Comparison of ENCODE assay signal across 8 cellular contexts in the genomic region with DNA sequence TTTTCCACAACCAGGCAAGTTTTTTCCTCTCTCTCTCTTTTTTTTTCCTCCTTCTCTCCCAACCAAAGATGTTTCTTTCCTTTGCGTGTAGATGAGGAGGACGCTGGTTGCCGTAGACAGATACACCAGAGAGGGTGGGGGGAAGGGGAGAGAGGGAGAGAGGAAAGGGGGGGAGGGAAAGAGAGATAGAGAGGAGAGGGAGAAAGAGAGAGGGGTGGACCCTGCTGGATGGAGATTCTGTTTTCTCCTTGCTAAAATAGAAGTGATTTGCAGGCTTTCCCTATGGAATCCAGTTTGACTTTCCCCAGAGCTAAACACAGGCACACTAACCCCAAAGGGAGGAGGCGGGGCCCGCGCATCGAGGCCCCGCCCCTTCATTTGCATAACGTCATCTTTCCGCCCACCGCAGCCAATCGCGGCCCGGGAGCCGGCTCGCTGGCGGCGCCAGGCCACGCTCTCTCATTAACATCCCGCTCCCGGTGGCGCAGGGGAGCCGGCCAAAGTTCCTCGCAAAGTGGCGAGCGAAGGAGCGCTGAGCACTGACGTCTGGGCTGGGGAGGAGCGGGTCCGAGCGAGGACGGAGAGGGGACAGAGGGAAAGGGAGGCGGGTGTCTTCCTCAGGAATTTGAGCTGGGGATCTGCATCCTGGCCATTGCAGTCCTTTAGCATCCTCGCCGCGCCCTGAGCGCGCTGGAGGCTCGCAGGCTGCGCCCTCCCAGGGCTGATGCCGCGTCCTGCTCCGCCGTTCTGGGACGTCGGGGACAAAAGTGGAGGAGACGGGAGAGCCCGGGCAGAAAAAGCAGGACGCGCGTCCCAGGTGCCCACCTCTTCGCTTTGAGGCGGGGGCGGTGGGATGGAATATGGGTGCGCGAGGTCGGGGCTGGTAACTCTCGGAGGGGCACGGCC. TPM values are rescaled to one million over a fixed set of nuclear protein-coding genes. Genes with fewer than 3 reads are reported as not detected.
A peak's percentile ranks its signal among the peaks of the same experiment; 100 is the strongest.
DNase-seq lines count a peak whose midpoint lies in the region; ATAC-seq, FAIRE-seq and TF ChIP-seq lines count a peak whose summit lies in the region.

No MANE protein-coding gene starts in this region.

- peak overlapping the region; percentile 88 for H3K4me2 ChIP-seq in endothelial cell of umbilical vein (ENCODE audit: insufficient read depth, low read length)

- H3K4me3 ChIP-seq in AG09309 (ENCODE audit: control insufficient read depth, low read depth, low read length) (peak overlapping the region; percentile 52), endothelial cell of umbilical vein (replicated peaks in 1 of 3; ENCODE audit: insufficient read depth in 1 of 3, low read depth in 1 of 3, low read length in 3 of 3) (peak overlapping the region; percentile 26 to 67 (median 38)), mononuclear cell (ENCODE audit: low read length) (peak overlapping the region; percentile 53)

- no peaks in the 10 kb centered on the region for H3K79me2 ChIP-seq in endothelial cell of umbilical vein (ENCODE audit: control insufficient read depth, insufficient read depth, low read length)

- ATAC-seq in GM19043 (IDR thresholded peaks at IDR 0.05; ENCODE audit: low read depth, unreplicated experiment) (peak; percentile 41), HG03280 (IDR thresholded peaks at IDR 0.05; ENCODE audit: unreplicated experiment) (peak; percentile 58)

- TF ChIP-seq POLR2A in endothelial cell of umbilical vein (IDR thresholded peaks at IDR 0.05; ENCODE audit: low read depth, low read length) = no peak

- no TSS peak for BruUV-seq in endothelial cell of umbilical vein (replicated peaks; lab: Mats Ljungman, UMichigan)

- H3K4me1 ChIP-seq in endothelial cell of umbilical vein (ENCODE audit: control insufficient read depth, extremely low read depth, insufficient read depth, low read length) (peaks cover 12% of the 10 kb centered on the region), mononuclear cell (ENCODE audit: insufficient read depth, low read length) (peaks cover 53% of the 10 kb centered on the region)

- H4K20me1 ChIP-seq in endothelial cell of umbilical vein (replicated peaks; ENCODE audit: control insufficient read depth, extremely low read depth, insufficient read depth, low read length) = no peaks in the 10 kb centered on the region

- no peak for TF ChIP-seq CTCF in AG09309 (IDR thresholded peaks at IDR 0.05; ENCODE audit: control insufficient read depth, insufficient read depth, low read depth, low read length, missing control alignments)
- TF ChIP-seq CTCF in endothelial cell of umbilical vein (IDR thresholded peaks at IDR 0.05; ENCODE audit: extremely low read depth in 1 of 2, insufficient read depth in 1 of 2, low read depth in 1 of 2, low read length in 2 of 2) = no peak

- dilution Hi-C loops in endothelial cell of umbilical vein (cut with MboI; ENCODE audit: extremely low pct_ligation_motif_present, low sequenced_read_pairs) = no loop called here

- intact Hi-C loops in endothelial cell of umbilical vein (cut with micrococcal nuclease) = loop anchor here (1.0 to 5.0 kb wide), 6 partner anchors 88 to 1241 kb away; partner anchors contain the start of gene CLINT1

- peak overlapping the region; percentile 94 for H2AFZ ChIP-seq in endothelial cell of umbilical vein (ENCODE audit: low read depth, low read length)

- H3K9me3 ChIP-seq in endothelial cell of umbilical vein (replicated peaks; ENCODE audit: control insufficient read depth, insufficient read depth, low read length) = no peaks in the 10 kb centered on the region
- H3K9me3 ChIP-seq in mononuclear cell (ENCODE audit: low read depth, low read length) = no peaks in the 10 kb centered on the region

- H3K27me3 ChIP-seq in endothelial cell of umbilical vein (ENCODE audit: control insufficient read depth in 2 of 2, insufficient read depth in 2 of 2, low read length in 2 of 2) (peaks cover 66 to 70% of the 10 kb centered on the region in 2 experiments), mononuclear cell (ENCODE audit: insufficient read depth, low read length) (peaks cover 78% of the 10 kb centered on the region)

- H3K9me1 ChIP-seq in endothelial cell of umbilical vein (replicated peaks; ENCODE audit: control insufficient read depth, extremely low read depth, insufficient read depth, low read length) = no peaks in the 10 kb centered on the region

- FAIRE-seq in endothelial cell of umbilical vein (lab: Jason Lieb, UNC) = peak; percentile 96

- CTCF ChIA-PET in endothelial cell of umbilical vein (lab: Charles Lee) = interaction anchor here (0.6 to 1.3 kb wide), 5 partner anchors 32 to 1025 kb away, joined by 3 to 9 read pairs (median 4); no protein-coding TSS in a partner anchor

- no peak overlapping the region for H3K9ac ChIP-seq in endothelial cell of umbilical vein (replicated peaks; ENCODE audit: extremely low read depth, insufficient read depth, low read length)

- no peak overlapping the region for H3K27ac ChIP-seq in endothelial cell of umbilical vein (ENCODE audit: insufficient read depth, low read depth, low read length)

- POLR2A ChIA-PET in endothelial cell of umbilical vein (lab: Charles Lee) = no interaction called here

- H3K36me3 ChIP-seq in endothelial cell of umbilical vein (ENCODE audit: control insufficient read depth in 2 of 2, extremely low read depth in 1 of 2, insufficient read depth in 2 of 2, low read length in 2 of 2) = no peaks in the 10 kb centered on the region

- DNase-seq in AG09309 (ENCODE audit: low read depth) (peak; percentile 86), NCI-H526 (lab: John Stamatoyannopoulos, UW) (peak; percentile 90 to 94), endothelial cell of umbilical vein (ENCODE audit: low read depth, low spot score) (peak; percentile 87)
- peak; percentile 49 for DNase-seq in activated CD8-positive, alpha-beta memory T cell treated with anti-CD3 and anti-CD28 coated beads, Interleukin-2, amount 50 U/mL, for 24 hours (ENCODE audit: extremely low read depth)
- peak; percentile 54 to 59 for DNase-seq in stimulated activated CD8-positive, alpha-beta memory T cell treated with anti-CD3 and anti-CD28 coated beads, Interleukin-2, amount 100 ng/mL, for 1 hour (ENCODE audit: low read depth in 2 of 2)

TF ChIP-seq in endothelial cell of umbilical vein, 7 proteins besides CTCF, POLR2A, EP300 and RAD21:
- TF ChIP-seq JUN (IDR thresholded peaks at IDR 0.05; ENCODE audit: borderline replicate concordance, insufficient read depth, insufficient read length, low read depth) (peak; percentile 8), POLR2AphosphoS5 (IDR thresholded peaks at IDR 0.05; ENCODE audit: insufficient read depth, low read depth, low read length) (no peak)

RNA-seq across cellular contexts. Expression of gene EBF1, which starts 0.6 kb away (rescaled TPM):
- total RNA-seq in endothelial cell of umbilical vein = 0.20 and 0.55 TPM in 2 replicates
- 0.06 and 0.07 TPM in 2 replicates for polyA plus RNA-seq in endothelial cell of umbilical vein
- polyA plus RNA-seq in endothelial cell of umbilical vein (2011; cell fraction: cytosol; rRNA removed) = 0.03 TPM in 1 of 2 replicates, not detected in the other
- polyA plus RNA-seq in endothelial cell of umbilical vein (2011; cell fraction: nucleus; rRNA removed) = 0.05 and 0.07 TPM in 2 replicates
- not detected in 2 replicates for polyA plus RNA-seq in endothelial cell of umbilical vein (2012)
- polyA minus RNA-seq in endothelial cell of umbilical vein = 0.22 and 0.74 TPM in 2 replicates
- not detected for polyA minus RNA-seq in endothelial cell of umbilical vein (2011; cell fraction: cytosol; rRNA and poly(A)+ RNA removed)
- polyA minus RNA-seq in endothelial cell of umbilical vein (2011; cell fraction: nucleus; rRNA and poly(A)+ RNA removed) = 0.24 and 0.63 TPM in 2 replicates
- total RNA-seq in mononuclear cell = 7.5 TPM
